8 cellular contexts compared by ENCODE assay signal in the genomic region with DNA sequence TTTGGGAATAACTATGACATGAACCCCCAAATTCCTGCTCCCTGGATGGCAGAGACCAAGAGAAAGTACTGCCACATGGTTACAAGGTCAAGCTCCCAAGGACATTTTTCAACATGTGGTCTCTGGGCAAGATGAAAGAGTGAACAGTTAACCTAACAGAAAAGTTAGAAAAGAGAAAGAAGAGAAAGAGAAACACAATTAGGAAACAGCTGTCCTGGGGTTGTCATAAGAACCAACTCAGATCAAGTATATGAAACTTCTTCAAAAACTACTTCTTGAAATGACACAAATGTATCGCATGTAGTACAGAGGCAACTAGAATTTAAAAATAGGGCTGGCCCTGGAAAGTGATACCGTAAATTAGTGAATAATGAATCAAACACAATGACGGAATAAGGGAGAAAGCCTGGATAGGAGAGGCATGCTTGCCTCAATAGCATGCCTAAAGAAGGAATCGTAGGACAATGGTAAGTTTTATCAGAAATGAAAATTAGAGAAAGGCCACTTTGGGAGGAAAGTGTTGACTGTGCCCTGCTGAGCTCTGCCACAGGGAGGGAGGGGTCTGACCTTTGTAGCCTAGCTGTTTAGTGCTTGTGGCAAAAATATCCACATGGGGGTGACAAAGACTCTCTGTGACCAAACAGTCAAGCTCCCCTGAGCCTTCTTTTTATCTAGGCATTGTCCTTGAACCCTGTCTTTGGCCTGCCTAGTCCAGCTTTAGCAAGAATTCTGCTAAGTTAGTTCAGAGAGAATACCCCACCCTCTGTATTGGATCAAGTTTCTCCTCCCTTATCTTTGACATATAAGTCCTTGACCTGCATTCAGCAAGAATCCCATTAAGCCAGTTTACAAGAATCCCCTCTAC. TPM values are rescaled to one million over a fixed set of nuclear protein-coding genes. Genes with fewer than 3 reads are reported as not detected.
DNase-seq lines count a peak whose midpoint lies in the region; ATAC-seq and TF ChIP-seq lines count a peak whose summit lies in the region.

No MANE protein-coding gene starts in this region.

- no peaks in the 10 kb centered on the region for H3K79me2 ChIP-seq in OCI-LY1 (ENCODE audit: insufficient read depth, low read length)

- H3K4me3 Mint-ChIP-seq in activated CD4-positive, alpha-beta T cell treated with anti-CD3 and anti-CD28 coated beads for 36 hours = no peak overlapping the region

- no peak overlapping the region for H3K9ac ChIP-seq in OCI-LY1 (ENCODE audit: low read length)

- H3K9me3 ChIP-seq in OCI-LY1 (ENCODE audit: low read length) = no peaks in the 10 kb centered on the region
- no peaks in the 10 kb centered on the region for H3K9me3 ChIP-seq in effector memory CD4-positive, alpha-beta T cell (ENCODE audit: control insufficient read depth, low read length)

- no peaks in the 10 kb centered on the region for H3F3A ChIP-seq in OCI-LY1 (ENCODE audit: insufficient read depth, low read length)

- H3K4me2 ChIP-seq in OCI-LY1 (ENCODE audit: low read length) = no peak overlapping the region

- no peaks in the 10 kb centered on the region for H3K36me3 Mint-ChIP-seq in activated CD4-positive, alpha-beta T cell treated with anti-CD3 and anti-CD28 coated beads for 36 hours (ENCODE audit: low read depth)

- no peak overlapping the region for H3K27ac Mint-ChIP-seq in activated CD4-positive, alpha-beta T cell treated with anti-CD3 and anti-CD28 coated beads for 36 hours

- no peaks in the 10 kb centered on the region for H3K9me3 Mint-ChIP-seq in activated CD4-positive, alpha-beta T cell treated with anti-CD3 and anti-CD28 coated beads for 36 hours (ENCODE audit: low read depth)

- POLR2A ChIA-PET in activated CD4-positive, alpha-beta T cell treated with anti-CD3 and anti-CD28 coated beads for 36 hours (lab: Charles Lee) = no interaction called here

- H3K4me3 ChIP-seq in OCI-LY1 (ENCODE audit: low read depth, low read length, poor library complexity, severe bottlenecking) (no peak overlapping the region), fibroblast of villous mesenchyme (ENCODE audit: low read depth, low read length) (no peak overlapping the region)
- no peak overlapping the region for H3K4me3 ChIP-seq in effector memory CD4-positive, alpha-beta T cell (ENCODE audit: insufficient read depth, low read depth, low read length, poor library complexity, severe bottlenecking)

- no peak overlapping the region for H2AFZ ChIP-seq in OCI-LY1 (ENCODE audit: low read length)

- H3K4me1 ChIP-seq in OCI-LY1 (ENCODE audit: insufficient read depth, low read length, severe bottlenecking) = peaks cover 5% of the 10 kb centered on the region
- H3K4me1 ChIP-seq in effector memory CD4-positive, alpha-beta T cell (ENCODE audit: control insufficient read depth, insufficient read depth, low read length, poor library complexity, severe bottlenecking) = peaks cover 5% of the 10 kb centered on the region

- peak; percentile 37 for DNase-seq in activated CD4-positive, alpha-beta T cell treated with anti-CD3 and anti-CD28 coated beads for 36 hours
- no peak for DNase-seq in activated CD4-positive, alpha-beta T cell treated with anti-CD3 and anti-CD28 coated beads, Interleukin-2, amount 50 U/mL, for 48 hours
- no peak for DNase-seq in fibroblast of villous mesenchyme (ENCODE audit: low read depth)
- DNase-seq in effector memory CD4-positive, alpha-beta T cell = no peak
- DNase-seq in COLO829 (ENCODE audit: low spot score) = no peak

- peaks cover 32% of the 10 kb centered on the region for H3K27me3 Mint-ChIP-seq in activated CD4-positive, alpha-beta T cell treated with anti-CD3 and anti-CD28 coated beads for 36 hours

- no peak for ATAC-seq in activated CD4-positive, alpha-beta T cell treated with anti-CD3 and anti-CD28 coated beads for 36 hours
- ATAC-seq in HG02588 (IDR thresholded peaks at IDR 0.05; ENCODE audit: unreplicated experiment) (peak; percentile 21), GM19397 (IDR thresholded peaks at IDR 0.05; ENCODE audit: unreplicated experiment) (no peak)

- H3K9me2 ChIP-seq in OCI-LY1 (ENCODE audit: low read depth, low read length) = no peaks in the 10 kb centered on the region

- H3K27me3 ChIP-seq in OCI-LY1 (ENCODE audit: insufficient read depth, low read length) = no peaks in the 10 kb centered on the region
- peaks cover 4% of the 10 kb centered on the region for H3K27me3 ChIP-seq in effector memory CD4-positive, alpha-beta T cell (replicated peaks; ENCODE audit: control insufficient read depth, insufficient read depth, low read length, poor library complexity, severe bottlenecking)

- H3K36me3 ChIP-seq in OCI-LY1 (ENCODE audit: insufficient read depth, low read length) = no peaks in the 10 kb centered on the region
- H3K36me3 ChIP-seq in effector memory CD4-positive, alpha-beta T cell (ENCODE audit: control insufficient read depth, insufficient read depth, low read length) = no peaks in the 10 kb centered on the region

- TF ChIP-seq CTCF in OCI-LY1 (IDR thresholded peaks at IDR 0.05; ENCODE audit: low read length) (peak; percentile 57), fibroblast of villous mesenchyme (IDR thresholded peaks at IDR 0.05; ENCODE audit: insufficient read depth, low read depth, low read length) (peak; percentile 35)

- CTCF ChIA-PET in activated CD4-positive, alpha-beta T cell treated with anti-CD3 and anti-CD28 coated beads for 36 hours (lab: Charles Lee) = interaction anchor here (0.5 to 1.7 kb wide), 9 partner anchors 13 to 130 kb away, joined by 3 to 8 read pairs (median 3); no protein-coding TSS in a partner anchor

- H4K20me1 ChIP-seq in OCI-LY1 (ENCODE audit: insufficient read depth, low read length) = no peaks in the 10 kb centered on the region

- no peak overlapping the region for H3K27ac ChIP-seq in OCI-LY1 (ENCODE audit: low read depth, low read length, poor library complexity, severe bottlenecking)
- H3K27ac ChIP-seq in effector memory CD4-positive, alpha-beta T cell (ENCODE audit: insufficient read depth, low read length, poor library complexity, severe bottlenecking) = no peak overlapping the region

- peaks cover 9% of the 10 kb centered on the region for H3K4me1 Mint-ChIP-seq in activated CD4-positive, alpha-beta T cell treated with anti-CD3 and anti-CD28 coated beads for 36 hours

- intact Hi-C loops in activated CD4-positive, alpha-beta T cell treated with anti-CD3 and anti-CD28 coated beads for 36 hours (cut with DNase I, micrococcal nuclease) = loop anchor here in 1 of 2 experiments (1.0 kb wide), 1 partner anchor 78 kb away; no protein-coding TSS in a partner anchor

RNA-seq across cellular contexts. Expression of gene DCBLD1, which starts 4.3 kb away (rescaled TPM):
- total RNA-seq in activated CD4-positive, alpha-beta T cell treated with anti-CD3 and anti-CD28 coated beads for 36 hours = 1 to 10 TPM; 1.2 to 1.6 TPM
- total RNA-seq in fibroblast of villous mesenchyme = 39.0 and 69.1 TPM in 2 replicates

RNA-seq across cellular contexts. Expression of gene ROS1, which starts 52.5 kb away (rescaled TPM):
- not detected for total RNA-seq in activated CD4-positive, alpha-beta T cell treated with anti-CD3 and anti-CD28 coated beads for 36 hours
- total RNA-seq in fibroblast of villous mesenchyme = 0.32 and 0.43 TPM in 2 replicates

Comparison
In these comparisons a context has a peak if more than half of its experiments do, and no peak if none do; other contexts are left out.
1. RNA of gene DCBLD1, which starts 4.3 kb away (total RNA-seq): 39.0 to 69.1 TPM in fibroblast of villous mesenchyme; 1.2 to 1.6 TPM in activated CD4-positive, alpha-beta T cell treated with anti-CD3 and anti-CD28 coated beads for 36 hours; every median in the first group is over 10 times any median in the second.